Comparison of ENCODE assay signal across 15 cellular contexts in the genomic region with DNA sequence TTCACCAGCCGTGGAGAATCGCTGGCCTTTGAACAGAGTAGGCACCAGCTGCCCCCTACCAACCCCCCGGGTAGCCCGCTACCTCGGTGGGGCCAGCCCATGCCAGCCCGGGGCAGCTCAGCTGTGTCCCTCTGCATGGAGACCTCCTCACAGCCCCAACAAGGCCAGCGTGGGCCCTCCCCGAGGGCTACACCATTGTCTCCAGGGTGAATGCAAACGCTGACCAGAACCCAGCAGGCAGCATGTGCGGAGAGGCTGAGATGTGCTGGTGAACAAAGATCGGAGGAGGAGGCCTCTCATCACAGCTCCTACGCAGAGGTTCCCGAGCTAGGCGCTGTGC. TPM values are rescaled to one million over a fixed set of nuclear protein-coding genes. Genes with fewer than 3 reads are reported as not detected.
"Had no signal": no experiment of that assay in that cellular context is flagged by ENCODE, and none has a peak within 500 bp of the region (broad histone marks: within the 10 kb centered on the region; RNA-seq: fewer than 3 reads in every experiment).

No MANE protein-coding gene starts in this region.

- H3K9me3 Mint-ChIP-seq: activated naive CD4-positive, alpha-beta T cell treated with anti-CD3 and anti-CD28 coated beads, Interleukin-2, amount 50 U/mL, for 24 hours; naive thymus-derived CD4-positive, alpha-beta T cell; stimulated activated naive B cell treated with anti-CD40 and anti-IgM and Interleukin-4, amounts not matched to agents 10 μg/mL and 1 μg/mL and 100 μg/mL, for 72 hours; type B pancreatic cell had no signal

- H3K4me3 Mint-ChIP-seq: activated naive CD4-positive, alpha-beta T cell treated with anti-CD3 and anti-CD28 coated beads, Interleukin-2, amount 50 U/mL, for 24 hours; T-helper 17 cell had no signal

- ATAC-seq: esophagus mucosa; naive thymus-derived CD4-positive, alpha-beta T cell; right cardiac atrium; T-helper 17 cell had no signal

- H3K27me3 Mint-ChIP-seq: type B pancreatic cell had no signal

- H3K27ac ChIP-seq: coronary artery, spleen had no signal

- H3K4me1 Mint-ChIP-seq: activated naive CD4-positive, alpha-beta T cell treated with anti-CD3 and anti-CD28 coated beads, Interleukin-2, amount 50 U/mL, for 24 hours; T-helper 17 cell had no signal

- H3K27ac Mint-ChIP-seq: activated naive CD4-positive, alpha-beta T cell treated with anti-CD3 and anti-CD28 coated beads, Interleukin-2, amount 50 U/mL, for 24 hours; naive thymus-derived CD4-positive, alpha-beta T cell; stimulated activated naive B cell treated with anti-CD40 and anti-IgM and Interleukin-4, amounts not matched to agents 10 μg/mL and 1 μg/mL and 100 μg/mL, for 72 hours; T-helper 17 cell had no signal

- DNase-seq: activated CD4-positive, alpha-beta T cell treated with anti-CD3 and anti-CD28 coated beads, Interleukin-2, amount 50 U/mL, for 1 hour; activated CD4-positive, CD25-positive, alpha-beta regulatory T cell; central memory CD4-positive, alpha-beta T cell; midbrain; naive thymus-derived CD4-positive, alpha-beta T cell; spleen; stimulated activated CD4-positive, alpha-beta T cell treated with anti-CD3 and anti-CD28 coated beads, Interleukin-1b, Interleukin-23, amount 100 ng/mL, for 48 hours; stimulated activated naive B cell treated with anti-CD40 and anti-IgM and Interleukin-4, amounts not matched to agents 10 μg/mL and 1 μg/mL and 100 μg/mL, for 72 hours; T-helper 17 cell had no signal

- H3K36me3 Mint-ChIP-seq: activated naive CD4-positive, alpha-beta T cell treated with anti-CD3 and anti-CD28 coated beads, Interleukin-2, amount 50 U/mL, for 24 hours; naive thymus-derived CD4-positive, alpha-beta T cell; stimulated activated naive B cell treated with anti-CD40 and anti-IgM and Interleukin-4, amounts not matched to agents 10 μg/mL and 1 μg/mL and 100 μg/mL, for 72 hours; type B pancreatic cell had no signal

- H3K9me3 ChIP-seq: spleen had no signal

- H3K36me3 ChIP-seq: spleen had no signal

RNA-seq across cellular contexts. Expression of gene LMX1B, which starts 51.9 kb away (rescaled TPM):
- total RNA-seq: esophagus mucosa; liver; naive thymus-derived CD4-positive, alpha-beta T cell; T-helper 17 cell had no signal
- polyA plus RNA-seq: liver; naive thymus-derived CD4-positive, alpha-beta T cell had no signal
